Comparison of ENCODE assay signal across 30 cellular contexts in the genomic region with DNA sequence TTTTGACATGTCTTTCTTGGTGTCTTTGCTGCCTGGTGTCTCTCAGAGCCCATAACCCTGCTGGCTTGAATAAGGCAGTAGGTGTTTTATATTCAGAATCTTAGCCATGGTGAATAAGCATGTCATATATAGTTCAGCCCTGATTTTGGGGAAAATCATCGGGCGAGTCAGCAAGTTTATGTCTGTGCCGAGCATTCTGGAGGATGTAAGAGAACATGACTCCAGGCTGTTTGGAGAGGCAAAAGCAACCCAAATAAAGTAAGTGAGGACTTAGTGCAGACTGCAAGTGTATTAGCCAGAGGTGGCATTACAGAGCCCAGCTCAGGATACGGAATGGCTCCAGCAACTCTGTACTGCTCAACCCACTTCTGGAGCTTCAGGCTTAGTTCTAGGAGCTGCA. TPM values are rescaled to one million over a fixed set of nuclear protein-coding genes. Genes with fewer than 3 reads are reported as not detected.
A peak's percentile ranks its signal among the peaks of the same experiment; 100 is the strongest.
DNase-seq lines count a peak whose midpoint lies in the region; ATAC-seq and TF ChIP-seq lines count a peak whose summit lies in the region.
"Had no signal": no experiment of that assay in that cellular context is flagged by ENCODE, and none has a peak within 500 bp of the region (broad histone marks: within the 10 kb centered on the region; RNA-seq: fewer than 3 reads in every experiment).

No MANE protein-coding gene starts in this region.

- no peak for TF ChIP-seq CTCF in nephron (IDR thresholded peaks at IDR 0.05; ENCODE audit: unreplicated experiment in 3 of 3)

- H3K4me3 Mint-ChIP-seq in nephron, result no peak overlapping the region
- H3K4me3 Mint-ChIP-seq: activated CD8-positive, alpha-beta T cell treated with anti-CD3 and anti-CD28 coated beads for 36 hours; activated naive CD4-positive, alpha-beta T cell treated with anti-CD3 and anti-CD28 coated beads for 36 hours; stimulated activated effector memory CD8-positive, alpha-beta T cell treated with anti-CD3 and anti-CD28 coated beads, Interleukin-12 subunit alpha, Interleukin-12 subunit beta, amount 100 ng/mL, for 72 hours; T-helper 17 cell had no signal

- H3K36me3 Mint-ChIP-seq in nephron (ENCODE audit: low read depth), result peaks cover 26% of the 10 kb centered on the region
- H3K36me3 Mint-ChIP-seq: stimulated activated effector memory CD8-positive, alpha-beta T cell treated with anti-CD3 and anti-CD28 coated beads, Interleukin-12 subunit alpha, Interleukin-12 subunit beta, amount 100 ng/mL, for 72 hours had no signal

- 64 to 65% methylated on average over 4 of the region's 4 CpGs for WGBS in GM23248 (ENCODE audit: low coverage in 1 of 2, low lambda C conversion rate in 2 of 2, missing lambda C conversion rate in 2 of 2), 2 experiments

- H3F3A ChIP-seq in GM23248 (ENCODE audit: insufficient read depth), result peaks cover 20% of the 10 kb centered on the region

- peak overlapping the region; percentile 2 to 9 (median 4) for H3K27ac Mint-ChIP-seq in nephron
- H3K27ac Mint-ChIP-seq: activated CD8-positive, alpha-beta T cell treated with anti-CD3 and anti-CD28 coated beads for 36 hours; activated naive CD4-positive, alpha-beta T cell treated with anti-CD3 and anti-CD28 coated beads for 36 hours; stimulated activated effector memory CD8-positive, alpha-beta T cell treated with anti-CD3 and anti-CD28 coated beads, Interleukin-12 subunit alpha, Interleukin-12 subunit beta, amount 100 ng/mL, for 72 hours; T-helper 17 cell had no signal

- H3K9me2 ChIP-seq in GM23248 (ENCODE audit: insufficient read depth) (no peaks in the 10 kb centered on the region), Karpas-422 (replicated peaks; ENCODE audit: insufficient read depth, low read length) (no peaks in the 10 kb centered on the region)

- DNase-seq in GM23248 (peak; percentile 81), dedifferentiated amniotic fluid mesenchymal stem cell (ENCODE audit: extremely low spot score) (peak; percentile 46), stromal cell of bone marrow (ENCODE audit: low read depth) (peak; percentile 68), Karpas-422 (no peak)
- DNase-seq: activated CD4-positive, CD25-positive, alpha-beta regulatory T cell treated with anti-CD3 and anti-CD28 coated beads, Interleukin-2, amount 50 U/mL, for 72 hours; activated CD8-positive, alpha-beta T cell treated with anti-CD3 and anti-CD28 coated beads for 36 hours; activated naive CD4-positive, alpha-beta T cell treated with anti-CD3 and anti-CD28 coated beads for 36 hours; adrenal gland; body of pancreas; Calu3; DMS79; Kasumi-1; left ventricle myocardium inferior; mesendoderm; MV-4-11; NCI-H1436 treated with DMSO at 0.1 percent for 48 hours; NCI-H2081 treated with DMSO at 0.1 percent for 48 hours; NCI-H345; psoas muscle; Right ventricle myocardium superior; sigmoid colon; stimulated activated CD4-positive, alpha-beta T cell treated with anti-CD3 and anti-CD28 coated beads, Interleukin-15, amount 100 ng/mL, for 24 hours; T-helper 17 cell; transverse colon had no signal

- H3K4me3 ChIP-seq in GM23248, result no peak overlapping the region
- H3K4me3 ChIP-seq in Karpas-422 (ENCODE audit: low read length), result no peak overlapping the region
- H3K4me3 ChIP-seq: adrenal gland, body of pancreas, left ventricle myocardium inferior, psoas muscle, sigmoid colon, transverse colon had no signal

- in situ Hi-C loops in GM23248 (cut with MboI), result no loop called here

- H3K27me3 Mint-ChIP-seq in nephron (ENCODE audit: low read depth), result no peaks in the 10 kb centered on the region

- no peaks in the 10 kb centered on the region for H3K36me3 ChIP-seq in GM23248 (ENCODE audit: low read depth)
- no peaks in the 10 kb centered on the region for H3K36me3 ChIP-seq in Karpas-422 (ENCODE audit: insufficient read depth, low read length)
- H3K36me3 ChIP-seq: adrenal gland, left ventricle myocardium inferior, sigmoid colon, transverse colon had no signal

- no peaks in the 10 kb centered on the region for H3K27me3 ChIP-seq in GM23248 (replicated peaks; ENCODE audit: insufficient read depth)
- no peaks in the 10 kb centered on the region for H3K27me3 ChIP-seq in Karpas-422 (ENCODE audit: low read length)
- H3K27me3 ChIP-seq: adrenal gland, body of pancreas, sigmoid colon, transverse colon had no signal

- no peak overlapping the region for H2AFZ ChIP-seq in GM23248
- H2AFZ ChIP-seq in Karpas-422 (ENCODE audit: low read length), result no peak overlapping the region

- peak overlapping the region; percentile 78 for H3K4me2 ChIP-seq in GM23248 (ENCODE audit: unreplicated experiment)
- no peak overlapping the region for H3K4me2 ChIP-seq in Karpas-422 (ENCODE audit: low read depth, low read length, poor library complexity, severe bottlenecking)

- H3K9ac ChIP-seq in GM23248, result no peak overlapping the region
- H3K9ac ChIP-seq in Karpas-422 (ENCODE audit: low read length), result no peak overlapping the region

- H3K27ac ChIP-seq in GM23248 (0 out of 2 replicates have a peak overlapping the region, but pooled peaks have one; percentile 9), Karpas-422 (ENCODE audit: low read length) (no peak overlapping the region)
- H3K27ac ChIP-seq: adrenal gland, body of pancreas, left ventricle myocardium inferior, psoas muscle, sigmoid colon, transverse colon had no signal

- no peaks in the 10 kb centered on the region for H3K9me3 Mint-ChIP-seq in nephron
- H3K9me3 Mint-ChIP-seq: activated CD8-positive, alpha-beta T cell treated with anti-CD3 and anti-CD28 coated beads for 36 hours; activated naive CD4-positive, alpha-beta T cell treated with anti-CD3 and anti-CD28 coated beads for 36 hours; stimulated activated effector memory CD8-positive, alpha-beta T cell treated with anti-CD3 and anti-CD28 coated beads, Interleukin-12 subunit alpha, Interleukin-12 subunit beta, amount 100 ng/mL, for 72 hours had no signal

- no peaks in the 10 kb centered on the region for H3K9me3 ChIP-seq in GM23248 (ENCODE audit: low read depth)
- H3K9me3 ChIP-seq in Karpas-422 (ENCODE audit: low read length), result no peaks in the 10 kb centered on the region
- H3K9me3 ChIP-seq: adrenal gland, body of pancreas, left ventricle myocardium inferior, psoas muscle, sigmoid colon, transverse colon had no signal

- peaks cover 79% of the 10 kb centered on the region for H3K4me1 Mint-ChIP-seq in nephron

- no peak for ATAC-seq in HG03520 (IDR thresholded peaks at IDR 0.05; ENCODE audit: unreplicated experiment)
- no peak for ATAC-seq in GM19452 (IDR thresholded peaks at IDR 0.05; ENCODE audit: unreplicated experiment)
- ATAC-seq: activated CD8-positive, alpha-beta T cell treated with anti-CD3 and anti-CD28 coated beads for 36 hours; body of pancreas; HepG2; Panc1; stimulated activated effector memory CD8-positive, alpha-beta T cell treated with anti-CD3 and anti-CD28 coated beads, Interleukin-12 subunit alpha, Interleukin-12 subunit beta, amount 100 ng/mL, for 72 hours; T-helper 17 cell had no signal

- H3K4me1 ChIP-seq in GM23248 (ENCODE audit: insufficient read depth) (peaks cover 20% of the 10 kb centered on the region), Karpas-422 (ENCODE audit: low read length) (no peaks in the 10 kb centered on the region)
- H3K4me1 ChIP-seq: body of pancreas had no signal

- H4K20me1 ChIP-seq in GM23248 (ENCODE audit: insufficient read depth) (no peaks in the 10 kb centered on the region), Karpas-422 (ENCODE audit: insufficient read depth, low read depth, low read length) (no peaks in the 10 kb centered on the region)

- H3K79me2 ChIP-seq in GM23248 (ENCODE audit: insufficient read depth), result peaks cover 7% of the 10 kb centered on the region
- no peaks in the 10 kb centered on the region for H3K79me2 ChIP-seq in Karpas-422 (ENCODE audit: low read length)

RNA-seq across cellular contexts. Expression of a gene that starts 50.3 kb away (rescaled TPM):
- total RNA-seq in GM23248 (2014; rRNA removed; shearing (Covaris generic)), result 0.38 and 0.65 TPM in 2 replicates
- polyA plus RNA-seq in GM23248 (2016; fragmentation: Nextera tagmentation; extraction: Ambion mirVana), result 1.8 and 1.9 TPM in 2 replicates
- not detected in 2 replicates for total RNA-seq in Karpas-422 (2014; rRNA removed; shearing (Covaris generic); ENCODE audit: low replicate concordance)
- total RNA-seq: activated CD8-positive, alpha-beta T cell treated with anti-CD3 and anti-CD28 coated beads for 36 hours had no signal
